In the genomic region with DNA sequence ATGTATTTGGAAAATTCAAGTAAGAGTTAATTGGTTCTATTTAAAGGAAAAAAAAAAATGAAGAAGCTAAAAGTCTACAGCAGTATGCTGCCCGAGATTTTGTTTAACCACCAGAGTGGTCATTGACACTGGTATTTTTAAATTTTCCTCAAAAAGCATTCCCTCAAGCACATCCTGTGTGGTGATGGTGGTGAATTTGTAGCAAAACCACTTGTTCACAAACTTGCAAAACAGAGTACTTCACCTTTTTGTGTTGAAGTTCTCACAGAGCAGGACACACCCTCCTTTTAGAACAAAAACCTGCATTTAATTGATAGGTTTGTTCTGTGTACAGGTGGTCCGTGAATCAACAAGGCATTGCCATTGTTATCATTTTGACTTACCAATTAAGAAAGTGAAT, we compare ENCODE assay signal across 16 cellular contexts.
A peak's percentile ranks its signal among the peaks of the same experiment; 100 is the strongest.
DNase-seq lines count a peak whose midpoint lies in the region; ATAC-seq and TF ChIP-seq lines count a peak whose summit lies in the region.
"Had no signal": no experiment of that assay in that cellular context is flagged by ENCODE, and none has a peak within 500 bp of the region (broad histone marks: within the 10 kb centered on the region; RNA-seq: fewer than 3 reads in every experiment).

No MANE protein-coding gene starts in this region.

- POLR2A ChIA-PET in activated CD4-positive, alpha-beta T cell treated with anti-CD3 and anti-CD28 coated beads, Interleukin-2, amount 10 ng/mL, durations not matched to agents 7 days and 5 days (lab: Charles Lee), result no interaction called here

- H3K36me3 Mint-ChIP-seq in activated CD4-positive, alpha-beta T cell treated with anti-CD3 and anti-CD28 coated beads, Interleukin-2, amount 10 ng/mL, durations not matched to agents 7 days and 5 days (ENCODE audit: low read depth), result no peaks in the 10 kb centered on the region

- H3K27me3 Mint-ChIP-seq in activated CD4-positive, alpha-beta T cell treated with anti-CD3 and anti-CD28 coated beads, Interleukin-2, amount 10 ng/mL, durations not matched to agents 7 days and 5 days, result peaks cover 14% of the 10 kb centered on the region

- H3K4me3 Mint-ChIP-seq in activated CD4-positive, alpha-beta T cell treated with anti-CD3 and anti-CD28 coated beads, Interleukin-2, amount 10 ng/mL, durations not matched to agents 7 days and 5 days, result no peak overlapping the region

- ATAC-seq in GM21825 (IDR thresholded peaks at IDR 0.05; ENCODE audit: unreplicated experiment), result peak; percentile 43

- H3K4me1 ChIP-seq in uterus, result no peaks in the 10 kb centered on the region

- no peaks in the 10 kb centered on the region for H3K27me3 ChIP-seq in uterus
- H3K27me3 ChIP-seq: brain microvascular endothelial cell, hepatocyte had no signal

- TF ChIP-seq CTCF in uterus (IDR thresholded peaks at IDR 0.05), result no peak

- no peaks in the 10 kb centered on the region for H3K9me3 Mint-ChIP-seq in activated CD4-positive, alpha-beta T cell treated with anti-CD3 and anti-CD28 coated beads, Interleukin-2, amount 10 ng/mL, durations not matched to agents 7 days and 5 days

- CTCF ChIA-PET in activated CD4-positive, alpha-beta T cell treated with anti-CD3 and anti-CD28 coated beads, Interleukin-2, amount 10 ng/mL, durations not matched to agents 7 days and 5 days (lab: Charles Lee), result no interaction called here

- no peak overlapping the region for H3K27ac ChIP-seq in uterus
- H3K27ac ChIP-seq: brain microvascular endothelial cell, coronary artery, hepatocyte, lower lobe of right lung had no signal

- DNase-seq in activated CD4-positive, alpha-beta T cell treated with anti-CD3 and anti-CD28 coated beads, Interleukin-2, amount 10 ng/mL, durations not matched to agents 7 days and 5 days, result peak; percentile 6
- DNase-seq in activated CD4-positive, alpha-beta T cell treated with anti-CD3 and anti-CD28 coated beads for 1 hour, result no peak
- DNase-seq in NCI-H748 treated with DMSO at 0.1 percent for 48 hours (lab: John Stamatoyannopoulos, UW), result peak; percentile 35
- no peak for DNase-seq in epidermal melanocyte (ENCODE audit: insufficient read length, low spot score)
- no peak for DNase-seq in uterus
- DNase-seq in NCI-H2196 treated with DMSO at 0.1 percent for 48 hours (lab: John Stamatoyannopoulos, UW; ENCODE audit: unreplicated experiment), result no peak
- no peak for DNase-seq in SHP77 (lab: John Stamatoyannopoulos, UW)
- DNase-seq: activated CD4-positive, alpha-beta T cell treated with anti-CD3 and anti-CD28 coated beads for 48 hours; activated effector memory CD4-positive, alpha-beta T cell treated with Interleukin-2 at 50 U/mL for 16 hours; brain microvascular endothelial cell; DMS53; lower lobe of right lung; NCI-H1694 had no signal

- TF ChIP-seq POLR2A in uterus (IDR thresholded peaks at IDR 0.05), result no peak

- no peak overlapping the region for H3K4me3 ChIP-seq in uterus
- H3K4me3 ChIP-seq: coronary artery, hepatocyte, lower lobe of right lung had no signal

- H3K36me3 ChIP-seq in uterus, result no peaks in the 10 kb centered on the region
- H3K36me3 ChIP-seq: brain microvascular endothelial cell, lower lobe of right lung had no signal

- peaks cover 13% of the 10 kb centered on the region for H3K4me1 Mint-ChIP-seq in activated CD4-positive, alpha-beta T cell treated with anti-CD3 and anti-CD28 coated beads, Interleukin-2, amount 10 ng/mL, durations not matched to agents 7 days and 5 days

- H3K9me3 ChIP-seq in uterus, result no peaks in the 10 kb centered on the region
- H3K9me3 ChIP-seq: lower lobe of right lung had no signal

- no peak overlapping the region for H3K27ac Mint-ChIP-seq in activated CD4-positive, alpha-beta T cell treated with anti-CD3 and anti-CD28 coated beads, Interleukin-2, amount 10 ng/mL, durations not matched to agents 7 days and 5 days

- intact Hi-C loops in uterus (cut with DNase I; ENCODE audit: low total_unique reads), result no loop called here

Comparison
In these comparisons a context has a peak if more than half of its experiments do, and no peak if none do; other contexts are left out.
1. DNase-seq: peak in activated CD4-positive, alpha-beta T cell treated with anti-CD3 and anti-CD28 coated beads, Interleukin-2, amount 10 ng/mL, durations not matched to agents 7 days and 5 days (single experiment) and NCI-H748 treated with DMSO at 0.1 percent for 48 hours (single experiment); none in activated CD4-positive, alpha-beta T cell treated with anti-CD3 and anti-CD28 coated beads for 1 hour (single experiment), epidermal melanocyte (single experiment), uterus (0 of 2), NCI-H2196 treated with DMSO at 0.1 percent for 48 hours (single experiment) and SHP77 (0 of 2).